In the genomic region with DNA sequence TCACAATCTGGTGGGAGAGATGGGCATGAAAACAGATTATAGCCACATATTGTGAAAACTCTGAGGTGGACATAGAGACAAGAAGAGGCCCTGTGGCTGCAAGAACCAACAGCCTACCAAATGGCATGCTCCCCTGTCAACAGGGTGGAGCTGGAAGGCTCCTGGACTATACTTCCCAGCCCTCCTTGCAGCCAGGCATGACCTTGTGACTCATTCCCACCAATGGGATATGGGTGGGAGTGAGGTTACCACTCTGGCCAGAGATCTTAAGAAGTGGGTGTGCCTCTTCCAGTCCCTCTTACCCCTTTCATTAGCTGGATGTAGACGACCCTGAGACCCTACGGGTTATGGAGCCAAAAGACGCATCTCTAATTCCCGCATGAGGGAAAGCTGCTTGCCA, we compare ENCODE assay signal across 20 cellular contexts.
DNase-seq lines count a peak whose midpoint lies in the region; ATAC-seq, FAIRE-seq and TF ChIP-seq lines count a peak whose summit lies in the region.
"Had no signal": no experiment of that assay in that cellular context is flagged by ENCODE, and none has a peak within 500 bp of the region (broad histone marks: within the 10 kb centered on the region; RNA-seq: fewer than 3 reads in every experiment).

No MANE protein-coding gene starts in this region.

- intact Hi-C loops in K562 (cut with micrococcal nuclease): no loop called here

- no peak overlapping the region for H2AFZ ChIP-seq in K562 (ENCODE audit: low read depth, low read length)
- H2AFZ ChIP-seq: PC-9 had no signal

- H3K4me1 ChIP-seq in K562 (replicated peaks in 1 of 2; ENCODE audit: control insufficient read depth in 2 of 2, insufficient read depth in 2 of 2, low read length in 2 of 2): peaks cover 7 to 14% of the 10 kb centered on the region in 2 experiments

- TF ChIP-seq EP300 in K562 (IDR thresholded peaks at IDR 0.05; ENCODE audit: low read length): no peak

- no peaks in the 10 kb centered on the region for H3K9me1 ChIP-seq in K562 (ENCODE audit: control insufficient read depth, insufficient read depth, low read length)

- POLR2A ChIA-PET in K562 (lab: Yijun Ruan, JAX): interaction anchor here (0.6 to 1.2 kb wide), 3 partner anchors 42 to 429 kb away, joined by 3 to 4 read pairs (median 3); no protein-coding TSS in a partner anchor

- TF ChIP-seq CTCF in K562 (IDR thresholded peaks at IDR 0.05 in 2 of 3, conservative IDR thresholded peaks at IDR 0.05 in 1 of 3; ENCODE audit: insufficient read depth in 2 of 3, low read depth in 1 of 3, low read length in 3 of 3): no peak

- H3K36me3 ChIP-seq in K562 (ENCODE audit: control insufficient read depth, insufficient read depth, low read length): no peaks in the 10 kb centered on the region
- H3K36me3 ChIP-seq: HAP-1, SJSA1 had no signal

- 0 out of 2 replicates have a peak overlapping the region, but pooled peaks have one; percentile 9 for H3K4me2 ChIP-seq in K562 (ENCODE audit: insufficient read depth, low read length)
- H3K4me2 ChIP-seq: PC-9 had no signal

- no peak overlapping the region for H3K9ac ChIP-seq in K562 (ENCODE audit: insufficient read depth in 1 of 2, low read depth in 2 of 2, low read length in 2 of 2)

- in situ Hi-C loops in K562 (cut with MboI): no loop called here

- WGBS in K562 (ENCODE audit: insufficient coverage, low coverage, missing lambda C conversion rate): 17% methylated on average over 4 of the region's 4 CpGs

- FAIRE-seq in K562 (lab: Jason Lieb, UNC): peak; percentile 70
- FAIRE-seq: GM12892, HTR-8/SVneo had no signal

- no peak overlapping the region for H3K4me3 ChIP-seq in K562
- H3K4me3 ChIP-seq: HAP-1, PC-9, SJSA1 had no signal

- DNase-seq in DMS 273 (lab: John Stamatoyannopoulos, UW; ENCODE audit: unreplicated experiment) (peak; percentile 9), DMS 273 treated with DMSO at 0.1 percent for 48 hours (lab: John Stamatoyannopoulos, UW) (no peak), HT-29 (ENCODE audit: low spot score) (peak; percentile 3), K562 (ENCODE audit: extremely low read depth in 1 of 4, low spot score in 3 of 4) (peak; percentile 36 to 58 (median 50)), iPS-NIHi7 (ENCODE audit: extremely low spot score) (peak; percentile 67), NCI-H1092 treated with DMSO at 0.1 percent for 48 hours (lab: John Stamatoyannopoulos, UW) (no peak), cerebellar cortex (ENCODE audit: low spot score) (no peak), hippocampal formation (lab: John Stamatoyannopoulos, UW) (no peak)
- DNase-seq: CD4-positive, alpha-beta memory T cell; DMS79 treated with DMSO at 0.1 percent for 48 hours; GF-D8; NCI-H1436 treated with DMSO at 0.1 percent for 48 hours; NCI-H2081; NCI-H748 treated with DMSO at 0.1 percent for 48 hours; PC-9 had no signal

- no peaks in the 10 kb centered on the region for H3K9me3 ChIP-seq in K562 (replicated peaks; ENCODE audit: control insufficient read depth, insufficient read depth, low read depth, low read length)
- H3K9me3 ChIP-seq: HAP-1, SJSA1 had no signal

- no peaks in the 10 kb centered on the region for H4K20me1 ChIP-seq in K562 (replicated peaks; ENCODE audit: control insufficient read depth, insufficient read depth, low read length)

- H3K79me2 ChIP-seq in K562 (ENCODE audit: control insufficient read depth, insufficient read depth, low read length): no peaks in the 10 kb centered on the region

- no peak for TF ChIP-seq POLR2A in K562 (conservative IDR thresholded peaks at IDR 0.05)

- ATAC-seq in K562: peak; percentile 97

- CTCF ChIA-PET in K562 (lab: Yijun Ruan, JAX; ENCODE audit: low intra/inter-chr PET ratio): no interaction called here

- H3K27ac ChIP-seq in K562 (ENCODE audit: extremely low read depth, low read depth, low read length): no peak overlapping the region
- H3K27ac ChIP-seq: 22Rv1, PC-9, SJSA1 had no signal

- no TSS peak for BruUV-seq in K562 (replicated peaks; lab: Mats Ljungman, UMichigan)

- no peak for TF ChIP-seq RAD21 in K562 (CRISPR knock-in tag; conservative IDR thresholded peaks at IDR 0.05 in 1 of 2, IDR thresholded peaks at IDR 0.05 in 1 of 2)

- peaks cover 3 to 6% of the 10 kb centered on the region in 2 experiments; a peak in 1 of 5 replicates for H3K27me3 ChIP-seq in K562 (ENCODE audit: control insufficient read depth in 2 of 2, insufficient read depth in 2 of 2, low read length in 2 of 2)
- H3K27me3 ChIP-seq: SJSA1 had no signal

TF ChIP-seq in K562, 482 proteins besides CTCF, POLR2A, EP300 and RAD21 (continues in another document):
- TF ChIP-seq RBFOX2 (IDR thresholded peaks at IDR 0.05; ENCODE audit: low read depth, low read length) (no peak), FOS (IDR thresholded peaks at IDR 0.05; ENCODE audit: extremely low read depth, insufficient read length) (peak; percentile 34), ZNF174 (CRISPR knock-in tag; IDR thresholded peaks at IDR 0.05) (no peak), FOXA1 (IDR thresholded peaks at IDR 0.05; ENCODE audit: borderline replicate concordance) (no peak), HSF4 (CRISPR knock-in tag; IDR thresholded peaks at IDR 0.05; ENCODE audit: borderline replicate concordance) (no peak), POU5F1 (IDR thresholded peaks at IDR 0.05; ENCODE audit: borderline replicate concordance, low read depth, low read length, partially characterized antibody) (no peak), NR2C1 (IDR thresholded peaks at IDR 0.05) (no peak), NR2C1 (tag; IDR thresholded peaks at IDR 0.05) (peak; percentile 70), BCOR (IDR thresholded peaks at IDR 0.05) (no peak), CREM (IDR thresholded peaks at IDR 0.05; ENCODE audit: low read depth) (0 out of 2 replicates have a peak, but pooled peaks have one; percentile 10), ZNF347 (CRISPR knock-in tag; IDR thresholded peaks at IDR 0.05; ENCODE audit: low read depth) (no peak), ZKSCAN8 (CRISPR knock-in tag; IDR thresholded peaks at IDR 0.05) (no peak), RAD51 (IDR thresholded peaks at IDR 0.05; ENCODE audit: borderline replicate concordance, low read depth) (peak; percentile 52; the same call in 1 of the 2 replicates), ZNF143 (CRISPR knock-in tag; IDR thresholded peaks at IDR 0.05) (peak; percentile 74), NFYB (IDR thresholded peaks at IDR 0.05; ENCODE audit: extremely low read depth, insufficient read length) (peak; percentile 95), HCFC1 (IDR thresholded peaks at IDR 0.05; ENCODE audit: low read depth, low read length) (peak; percentile 84), MIER1 (IDR thresholded peaks at IDR 0.05; ENCODE audit: low read depth) (no peak)
- TF ChIP-seq, protein P1, sequence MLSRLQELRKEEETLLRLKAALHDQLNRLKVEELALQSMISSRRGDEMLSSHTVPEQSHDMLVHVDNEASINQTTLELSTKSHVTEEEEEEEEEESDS (CRISPR knock-in tag; IDR thresholded peaks at IDR 0.05): no peak
- TF ChIP-seq, protein P2, sequence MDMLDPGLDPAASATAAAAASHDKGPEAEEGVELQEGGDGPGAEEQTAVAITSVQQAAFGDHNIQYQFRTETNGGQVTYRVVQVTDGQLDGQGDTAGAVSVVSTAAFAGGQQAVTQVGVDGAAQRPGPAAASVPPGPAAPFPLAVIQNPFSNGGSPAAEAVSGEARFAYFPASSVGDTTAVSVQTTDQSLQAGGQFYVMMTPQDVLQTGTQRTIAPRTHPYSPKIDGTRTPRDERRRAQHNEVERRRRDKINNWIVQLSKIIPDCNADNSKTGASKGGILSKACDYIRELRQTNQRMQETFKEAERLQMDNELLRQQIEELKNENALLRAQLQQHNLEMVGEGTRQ (CRISPR knock-in tag; IDR thresholded peaks at IDR 0.05): peak; percentile 88
- TF ChIP-seq, protein P3, sequence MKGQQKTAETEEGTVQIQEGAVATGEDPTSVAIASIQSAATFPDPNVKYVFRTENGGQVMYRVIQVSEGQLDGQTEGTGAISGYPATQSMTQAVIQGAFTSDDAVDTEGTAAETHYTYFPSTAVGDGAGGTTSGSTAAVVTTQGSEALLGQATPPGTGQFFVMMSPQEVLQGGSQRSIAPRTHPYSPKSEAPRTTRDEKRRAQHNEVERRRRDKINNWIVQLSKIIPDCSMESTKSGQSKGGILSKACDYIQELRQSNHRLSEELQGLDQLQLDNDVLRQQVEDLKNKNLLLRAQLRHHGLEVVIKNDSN (CRISPR knock-in tag; IDR thresholded peaks at IDR 0.05): peak; percentile 80
- TF ChIP-seq, protein P4, sequence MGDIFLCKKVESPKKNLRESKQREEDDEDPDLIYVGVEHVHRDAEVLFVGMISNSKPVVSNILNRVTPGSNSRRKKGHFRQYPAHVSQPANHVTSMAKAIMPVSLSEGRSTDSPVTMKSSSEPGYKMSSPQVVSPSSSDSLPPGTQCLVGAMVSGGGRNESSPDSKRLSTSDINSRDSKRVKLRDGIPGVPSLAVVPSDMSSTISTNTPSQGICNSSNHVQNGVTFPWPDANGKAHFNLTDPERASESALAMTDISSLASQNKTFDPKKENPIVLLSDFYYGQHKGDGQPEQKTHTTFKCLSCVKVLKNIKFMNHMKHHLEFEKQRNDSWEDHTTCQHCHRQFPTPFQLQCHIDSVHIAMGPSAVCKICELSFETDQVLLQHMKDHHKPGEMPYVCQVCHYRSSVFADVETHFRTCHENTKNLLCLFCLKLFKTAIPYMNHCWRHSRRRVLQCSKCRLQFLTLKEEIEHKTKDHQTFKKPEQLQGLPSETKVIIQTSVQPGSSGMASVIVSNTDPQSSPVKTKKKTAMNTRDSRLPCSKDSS (IDR thresholded peaks at IDR 0.05; ENCODE audit: low read depth, partially characterized antibody): no peak
- TF ChIP-seq, protein P5, sequence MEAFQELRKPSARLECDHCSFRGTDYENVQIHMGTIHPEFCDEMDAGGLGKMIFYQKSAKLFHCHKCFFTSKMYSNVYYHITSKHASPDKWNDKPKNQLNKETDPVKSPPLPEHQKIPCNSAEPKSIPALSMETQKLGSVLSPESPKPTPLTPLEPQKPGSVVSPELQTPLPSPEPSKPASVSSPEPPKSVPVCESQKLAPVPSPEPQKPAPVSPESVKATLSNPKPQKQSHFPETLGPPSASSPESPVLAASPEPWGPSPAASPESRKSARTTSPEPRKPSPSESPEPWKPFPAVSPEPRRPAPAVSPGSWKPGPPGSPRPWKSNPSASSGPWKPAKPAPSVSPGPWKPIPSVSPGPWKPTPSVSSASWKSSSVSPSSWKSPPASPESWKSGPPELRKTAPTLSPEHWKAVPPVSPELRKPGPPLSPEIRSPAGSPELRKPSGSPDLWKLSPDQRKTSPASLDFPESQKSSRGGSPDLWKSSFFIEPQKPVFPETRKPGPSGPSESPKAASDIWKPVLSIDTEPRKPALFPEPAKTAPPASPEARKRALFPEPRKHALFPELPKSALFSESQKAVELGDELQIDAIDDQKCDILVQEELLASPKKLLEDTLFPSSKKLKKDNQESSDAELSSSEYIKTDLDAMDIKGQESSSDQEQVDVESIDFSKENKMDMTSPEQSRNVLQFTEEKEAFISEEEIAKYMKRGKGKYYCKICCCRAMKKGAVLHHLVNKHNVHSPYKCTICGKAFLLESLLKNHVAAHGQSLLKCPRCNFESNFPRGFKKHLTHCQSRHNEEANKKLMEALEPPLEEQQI (IDR thresholded peaks at IDR 0.05): no peak

Comparison
In these comparisons a context has a peak if more than half of its experiments do, and no peak if none do; other contexts are left out.
1. DNase-seq: peak in DMS 273 (single experiment), HT-29 (single experiment), K562 (4 of 4) and iPS-NIHi7 (single experiment); none in DMS 273 treated with DMSO at 0.1 percent for 48 hours (single experiment), NCI-H1092 treated with DMSO at 0.1 percent for 48 hours (single experiment), cerebellar cortex (single experiment) and hippocampal formation (0 of 2).